ENCODE assay signal across 8 cellular contexts in the genomic region with DNA sequence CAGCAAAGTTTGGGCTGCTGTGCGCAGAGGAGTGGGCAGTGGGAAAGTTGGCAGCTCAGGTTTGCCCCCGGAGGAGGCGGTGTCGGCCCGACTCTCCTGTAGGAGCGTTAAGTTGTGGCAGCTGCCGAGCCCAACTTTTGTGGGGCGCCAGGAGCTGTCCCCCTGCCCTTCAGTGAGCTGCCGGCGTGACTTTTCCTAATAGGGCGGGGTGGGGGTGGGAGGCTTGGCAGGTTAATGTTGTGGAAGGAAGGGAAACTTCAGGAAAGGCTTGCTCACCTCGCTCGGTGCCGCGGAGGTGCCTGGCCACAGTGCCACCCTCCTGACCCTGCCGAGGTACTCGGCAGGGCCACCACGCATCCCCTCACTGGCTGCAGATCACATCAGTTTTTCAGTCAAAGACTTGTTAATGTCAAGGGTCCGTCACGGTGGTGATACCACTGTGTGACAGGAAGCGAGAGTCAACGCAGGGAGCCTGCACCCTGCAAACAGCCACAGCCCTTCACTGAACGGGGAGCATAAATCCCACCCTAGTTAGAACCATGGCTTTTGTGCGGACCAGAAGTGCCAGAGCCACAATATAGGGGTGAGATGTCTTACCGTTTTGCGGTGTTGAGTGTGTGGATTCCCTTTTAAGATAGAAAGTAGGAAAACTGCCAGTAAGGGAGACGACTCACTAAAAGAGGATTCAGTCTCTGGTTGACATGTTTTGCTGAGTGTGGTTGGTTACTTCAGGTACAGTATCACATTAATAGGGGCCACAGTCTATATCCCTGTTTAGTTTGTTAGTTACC. TPM values are rescaled to one million over a fixed set of nuclear protein-coding genes. Genes with fewer than 3 reads are reported as not detected.
DNase-seq lines count a peak whose midpoint lies in the region; ATAC-seq and TF ChIP-seq lines count a peak whose summit lies in the region.

No MANE protein-coding gene starts in this region.

- H4K20me1 ChIP-seq in GM23248 (ENCODE audit: insufficient read depth), result 0 out of 2 replicates have a peak, but pooled peaks cover 10% of the 10 kb centered on the region

- no peaks in the 10 kb centered on the region for H3K9me3 ChIP-seq in ES-I3 (ENCODE audit: control insufficient read depth, insufficient read depth, low read length)
- no peaks in the 10 kb centered on the region for H3K9me3 ChIP-seq in GM23248 (ENCODE audit: low read depth)
- H3K9me3 ChIP-seq in mononuclear cell (ENCODE audit: low read depth, low read length), result no peaks in the 10 kb centered on the region

- DNase-seq in GM23248 (peak; percentile 71), M059J (ENCODE audit: low read depth) (peak; percentile 51), DMS153 (lab: John Stamatoyannopoulos, UW) (no peak)
- peak; percentile 85 for DNase-seq in activated CD8-positive, alpha-beta T cell treated with anti-CD3 and anti-CD28 coated beads for 36 hours
- peak; percentile 38 to 40 (median 40) for DNase-seq in effector memory CD8-positive, alpha-beta T cell
- peak; percentile 27 to 35 for DNase-seq in stimulated activated CD8-positive, alpha-beta memory T cell treated with anti-CD3 and anti-CD28 coated beads, Interleukin-7, amount 100 ng/mL, for 4 hours (ENCODE audit: low read depth in 2 of 2)

- H3K9me2 ChIP-seq in GM23248 (ENCODE audit: insufficient read depth), result no peaks in the 10 kb centered on the region

- peak overlapping the region; percentile 92 for H3K4me2 ChIP-seq in GM23248 (ENCODE audit: unreplicated experiment)

- peak overlapping the region; percentile 89 for H3K27ac ChIP-seq in GM23248

- peak overlapping the region; percentile 99 for H3K27ac Mint-ChIP-seq in activated CD8-positive, alpha-beta T cell treated with anti-CD3 and anti-CD28 coated beads for 36 hours
- H3K27ac Mint-ChIP-seq in effector memory CD8-positive, alpha-beta T cell, result peak overlapping the region; percentile 92 to 97

- intact Hi-C loops in activated CD8-positive, alpha-beta T cell treated with anti-CD3 and anti-CD28 coated beads for 36 hours (cut with micrococcal nuclease), result loop anchor here (10.0 kb wide), 1 partner anchor 68 kb away; no protein-coding TSS in a partner anchor

- 0 to 2% methylated on average over 24 to 27 of the region's 27 CpGs for WGBS in GM23248 (ENCODE audit: low coverage in 1 of 2, low lambda C conversion rate in 2 of 2, missing lambda C conversion rate in 2 of 2), 2 experiments

- CTCF ChIA-PET in activated CD8-positive, alpha-beta T cell treated with anti-CD3 and anti-CD28 coated beads for 36 hours (lab: Charles Lee), result interaction anchor here (1.2 to 1.9 kb wide), 6 partner anchors 12 to 225 kb away, joined by 3 to 10 read pairs (median 4); no protein-coding TSS in a partner anchor

- H3K4me3 ChIP-seq in GM23248, result peak overlapping the region; percentile 85
- peak overlapping the region; percentile 79 for H3K4me3 ChIP-seq in mononuclear cell (ENCODE audit: low read length)

- peaks cover 56% of the 10 kb centered on the region for H3K79me2 ChIP-seq in GM23248 (ENCODE audit: insufficient read depth)

- peak; percentile 32 for ATAC-seq in activated CD8-positive, alpha-beta T cell treated with anti-CD3 and anti-CD28 coated beads for 36 hours
- peak; percentile 4 for ATAC-seq in effector memory CD8-positive, alpha-beta T cell (replicated peaks)

- no peaks in the 10 kb centered on the region for H3K27me3 ChIP-seq in GM23248 (replicated peaks; ENCODE audit: insufficient read depth)
- H3K27me3 ChIP-seq in mononuclear cell (ENCODE audit: insufficient read depth, low read length), result no peaks in the 10 kb centered on the region

- peak overlapping the region; percentile 71; the same call in 1 of the 2 replicates for H3K9ac ChIP-seq in ES-I3 (ENCODE audit: low read depth, low read length)
- H3K9ac ChIP-seq in GM23248, result peak overlapping the region; percentile 88

- no peaks in the 10 kb centered on the region; the same call in 1 of the 2 replicates for H3K4me1 ChIP-seq in ES-I3 (ENCODE audit: insufficient read depth, low read length)
- peaks cover 36% of the 10 kb centered on the region for H3K4me1 ChIP-seq in GM23248 (ENCODE audit: insufficient read depth)
- peaks cover 53% of the 10 kb centered on the region for H3K4me1 ChIP-seq in mononuclear cell (ENCODE audit: insufficient read depth, low read length)

- peaks cover 20% of the 10 kb centered on the region for H3K36me3 Mint-ChIP-seq in activated CD8-positive, alpha-beta T cell treated with anti-CD3 and anti-CD28 coated beads for 36 hours (ENCODE audit: low read depth)
- peaks cover 38% of the 10 kb centered on the region for H3K36me3 Mint-ChIP-seq in effector memory CD8-positive, alpha-beta T cell (ENCODE audit: insufficient read depth)

- H3K4me1 Mint-ChIP-seq in activated CD8-positive, alpha-beta T cell treated with anti-CD3 and anti-CD28 coated beads for 36 hours (ENCODE audit: low read depth), result peaks cover 53% of the 10 kb centered on the region
- H3K4me1 Mint-ChIP-seq in effector memory CD8-positive, alpha-beta T cell (ENCODE audit: low read depth in 2 of 2), result peaks cover 48 to 64% of the 10 kb centered on the region in 2 donors

- peak overlapping the region; percentile 97 for H2AFZ ChIP-seq in GM23248

- peak overlapping the region; percentile 82 for H3K4me3 Mint-ChIP-seq in activated CD8-positive, alpha-beta T cell treated with anti-CD3 and anti-CD28 coated beads for 36 hours
- peak overlapping the region; percentile 92 to 94 for H3K4me3 Mint-ChIP-seq in effector memory CD8-positive, alpha-beta T cell

- H3K27me3 Mint-ChIP-seq in activated CD8-positive, alpha-beta T cell treated with anti-CD3 and anti-CD28 coated beads for 36 hours, result no peaks in the 10 kb centered on the region
- no peaks in the 10 kb centered on the region for H3K27me3 Mint-ChIP-seq in effector memory CD8-positive, alpha-beta T cell

- H3F3A ChIP-seq in GM23248 (ENCODE audit: insufficient read depth), result peaks cover 39% of the 10 kb centered on the region

- no peaks in the 10 kb centered on the region for H3K36me3 ChIP-seq in ES-I3 (ENCODE audit: insufficient read depth, low read length)
- no peaks in the 10 kb centered on the region for H3K36me3 ChIP-seq in GM23248 (ENCODE audit: low read depth)

- POLR2A ChIA-PET in activated CD8-positive, alpha-beta T cell treated with anti-CD3 and anti-CD28 coated beads for 36 hours (lab: Charles Lee), result interaction anchor here (1.0 to 2.5 kb wide), 10 partner anchors 7 to 68 kb away, joined by 3 to 18 read pairs (median 4); no protein-coding TSS in a partner anchor

- no peak for TF ChIP-seq CTCF in activated CD8-positive, alpha-beta T cell treated with anti-CD3 and anti-CD28 coated beads for 36 hours (IDR thresholded peaks at IDR 0.05)

- no peaks in the 10 kb centered on the region for H3K9me3 Mint-ChIP-seq in activated CD8-positive, alpha-beta T cell treated with anti-CD3 and anti-CD28 coated beads for 36 hours
- H3K9me3 Mint-ChIP-seq in effector memory CD8-positive, alpha-beta T cell, result no peaks in the 10 kb centered on the region

- in situ Hi-C loops in GM23248 (cut with MboI), result no loop called here

RNA-seq across cellular contexts. Expression of a gene that starts 0.7 kb away (rescaled TPM):
- 20.1 and 30.1 TPM in 2 replicates for total RNA-seq in GM23248 (2014; rRNA removed; shearing (Covaris generic))
- polyA plus RNA-seq in GM23248 (2016; fragmentation: Nextera tagmentation; extraction: Ambion mirVana), result 6.8 and 7.3 TPM in 2 replicates
- total RNA-seq in M059J (2014; rRNA removed; shearing (Covaris generic)), result 22.8 and 37.6 TPM in 2 replicates
- total RNA-seq in activated CD8-positive, alpha-beta T cell treated with anti-CD3 and anti-CD28 coated beads for 36 hours, result 10 to 100 TPM; 51.2 to 53.7 TPM
- 119 TPM for total RNA-seq in mononuclear cell
